Comparison of ENCODE assay signal across 1 cellular context in genomic region chr1:30750751-30751291, GRCh38.
TF ChIP-seq lines count a peak whose summit lies in the region.

No MANE protein-coding gene starts in this region.

TF ChIP-seq in GM12878, 131 proteins besides CTCF, POLR2A, EP300 and RAD21 (continued from another document and continues in another):
- TF ChIP-seq ZBTB11 (CRISPR knock-in tag; IDR thresholded peaks at IDR 0.05) (no peak), MTA2 (IDR thresholded peaks at IDR 0.05; ENCODE audit: low read depth) (peak; percentile 78), MYB (IDR thresholded peaks at IDR 0.05; ENCODE audit: borderline replicate concordance, low read depth, low read length) (0 out of 2 replicates have a peak, but pooled peaks have one; percentile 44), POLR2AphosphoS5 (IDR thresholded peaks at IDR 0.05; ENCODE audit: low read length) (peak; percentile 27), ZNF24 (IDR thresholded peaks at IDR 0.05) (no peak), NBN (IDR thresholded peaks at IDR 0.05) (0 out of 2 replicates have a peak, but pooled peaks have one; percentile 37), GATAD2B (conservative IDR thresholded peaks at IDR 0.05; ENCODE audit: low read depth) (peak; percentile 86), CEBPZ (IDR thresholded peaks at IDR 0.05; ENCODE audit: low read depth, low read length) (no peak), ZBTB40 (IDR thresholded peaks at IDR 0.05; ENCODE audit: borderline replicate concordance) (no peak), SIN3A (IDR thresholded peaks at IDR 0.05; ENCODE audit: low read depth, low read length) (no peak), NR2F1 (conservative IDR thresholded peaks at IDR 0.05) (peak; percentile 59; the same call in 1 of the 2 replicates), TAF1 (IDR thresholded peaks at IDR 0.05; ENCODE audit: borderline replicate concordance, low read depth, low read length) (no peak), SMARCA5 (IDR thresholded peaks at IDR 0.05) (peak; percentile 43; the same call in 1 of the 2 replicates), HSF1 (IDR thresholded peaks at IDR 0.05; ENCODE audit: low read depth, low read length) (no peak), CBX3 (IDR thresholded peaks at IDR 0.05; ENCODE audit: borderline replicate concordance, low read depth) (no peak), CEBPB (IDR thresholded peaks at IDR 0.05; ENCODE audit: borderline replicate concordance in 1 of 2, low read depth in 2 of 2, low read length in 2 of 2) (no peak), TCF12 (IDR thresholded peaks at IDR 0.05; ENCODE audit: low read depth, low read length) (no peak), YBX1 (IDR thresholded peaks at IDR 0.05) (no peak), NFIC (IDR thresholded peaks at IDR 0.05; ENCODE audit: low read depth, low read length) (no peak), E2F4 (IDR thresholded peaks at IDR 0.05; ENCODE audit: low read depth, low read length) (no peak), RBBP5 (conservative IDR thresholded peaks at IDR 0.05) (no peak), TARDBP (IDR thresholded peaks at IDR 0.05; ENCODE audit: borderline replicate concordance) (no peak; the same call in 1 of the 2 replicates), BCL3 (IDR thresholded peaks at IDR 0.05; ENCODE audit: borderline replicate concordance, insufficient read depth, low read depth, low read length, poor library complexity, severe bottlenecking) (peak; percentile 47), MEF2A (IDR thresholded peaks at IDR 0.05; ENCODE audit: insufficient read depth, low read depth, low read length) (0 out of 2 replicates have a peak, but pooled peaks have one; percentile 19), YY1 (IDR thresholded peaks at IDR 0.05; ENCODE audit: low read depth, low read length) (peak; percentile 83), MLLT1 (IDR thresholded peaks at IDR 0.05) (no peak), PML (IDR thresholded peaks at IDR 0.05; ENCODE audit: low read length) (no peak), STAT1 (conservative IDR thresholded peaks at IDR 0.05) (no peak), SMAD5 (IDR thresholded peaks at IDR 0.05; ENCODE audit: low read depth) (no peak), ZBED1 (IDR thresholded peaks at IDR 0.05; ENCODE audit: borderline replicate concordance) (0 out of 2 replicates have a peak, but pooled peaks have one; percentile 31), BACH1 (IDR thresholded peaks at IDR 0.05; ENCODE audit: borderline replicate concordance) (no peak), JUNB (IDR thresholded peaks at IDR 0.05) (no peak), SP1 (IDR thresholded peaks at IDR 0.05; ENCODE audit: low read depth, low read length) (no peak), REST (IDR thresholded peaks at IDR 0.05; ENCODE audit: low read depth, low read length) (no peak)
